ENCODE assay signal across 19 cellular contexts in genomic region chr6:87071683-87072082, GRCh38. TPM values are rescaled to one million over a fixed set of nuclear protein-coding genes. Genes with fewer than 3 reads are reported as not detected.
"Had no signal": no experiment of that assay in that cellular context is flagged by ENCODE, and none has a peak within 500 bp of the region (broad histone marks: within the 10 kb centered on the region; RNA-seq: fewer than 3 reads in every experiment).

No MANE protein-coding gene starts in this region.

- H3K9me3 ChIP-seq: gastroesophageal sphincter, sigmoid colon, upper lobe of left lung had no signal

- H3K27me3 Mint-ChIP-seq: brain had no signal

- DNase-seq: activated effector memory CD4-positive, alpha-beta T cell treated with anti-CD3 and anti-CD28 coated beads, Interleukin-2, amount 50 U/mL, for 16 hours; activated T-cell treated with anti-CD3 and anti-CD28 coated beads, Interleukin-2, amount 50 U/mL, for 1 hour; amygdala; effector memory CD8-positive, alpha-beta T cell; sigmoid colon; stimulated activated naive CD8-positive, alpha-beta T cell treated with anti-CD3 and anti-CD28 coated beads, Interleukin-15, Interleukin-2, amounts not matched to agents 100 U/mL and 50 U/mL, for 24 hours; upper lobe of left lung had no signal

- H3K4me3 ChIP-seq: gastroesophageal sphincter, sigmoid colon, upper lobe of left lung had no signal

- H3K4me3 Mint-ChIP-seq: activated naive CD8-positive, alpha-beta T cell; brain; effector memory CD8-positive, alpha-beta T cell had no signal

- H3K27me3 ChIP-seq: sigmoid colon, upper lobe of left lung had no signal

- H3K36me3 Mint-ChIP-seq: activated naive CD8-positive, alpha-beta T cell; brain had no signal

- ATAC-seq: activated CD4-positive, CD25-positive, alpha-beta regulatory T cell treated with anti-CD3 and anti-CD28 coated beads, Interleukin-2, amount 50 U/mL, for 24 hours; effector memory CD8-positive, alpha-beta T cell; gastroesophageal sphincter; stimulated activated naive CD8-positive, alpha-beta T cell treated with anti-CD3 and anti-CD28 coated beads, Interleukin-15, Interleukin-2, amounts not matched to agents 100 U/mL and 50 U/mL, for 24 hours had no signal

- H3K27ac Mint-ChIP-seq: activated naive CD8-positive, alpha-beta T cell; effector memory CD8-positive, alpha-beta T cell had no signal

- H3K27ac ChIP-seq: epithelial cell of prostate, gastroesophageal sphincter, sigmoid colon, upper lobe of left lung had no signal

- H3K4me1 ChIP-seq: upper lobe of left lung had no signal

- H3K9me3 Mint-ChIP-seq: brain; effector memory CD8-positive, alpha-beta T cell had no signal

- H3K36me3 ChIP-seq: gastroesophageal sphincter, sigmoid colon, upper lobe of left lung had no signal

RNA-seq across cellular contexts. Expression of gene CGA, which starts 23.2 kb away (rescaled TPM):
- total RNA-seq: gastroesophageal sphincter, kidney epithelial cell, liver, mesenteric fat pad, osteoblast, pulmonary artery endothelial cell, sigmoid colon, temporal lobe, upper lobe of left lung had no signal
- polyA plus RNA-seq: liver, neural cell, sigmoid colon had no signal
